Comparison of ENCODE assay signal across 14 cellular contexts in genomic region chr5:68292316-68292715, GRCh38.
DNase-seq lines count a peak whose midpoint lies in the region; ATAC-seq, FAIRE-seq and TF ChIP-seq lines count a peak whose summit lies in the region.
"Had no signal": no experiment of that assay in that cellular context is flagged by ENCODE, and none has a peak within 500 bp of the region (broad histone marks: within the 10 kb centered on the region; RNA-seq: fewer than 3 reads in every experiment).

No MANE protein-coding gene starts in this region.

- H3K27ac ChIP-seq in A673 (ENCODE audit: low read depth, low read length, poor library complexity, severe bottlenecking) = no peak overlapping the region
- H3K27ac ChIP-seq in IMR-90 (ENCODE audit: insufficient read depth, low read length) = no peak overlapping the region
- H3K27ac ChIP-seq in caudate nucleus (ENCODE audit: low read depth, low read length) = peak overlapping the region; percentile 49
- H3K27ac ChIP-seq: testis had no signal

- no peak overlapping the region for H2BK120ac ChIP-seq in IMR-90 (ENCODE audit: low read depth, low read length)

- H3K9me3 Mint-ChIP-seq in natural killer cell treated with Interleukin-12 subunit alpha and Interleukin-12 subunit beta and Interleukin-15 and Interleukin-18, amount 100 ng/mL, for 72 hours = no peaks in the 10 kb centered on the region
- no peaks in the 10 kb centered on the region for H3K9me3 Mint-ChIP-seq in endothelial cell (ENCODE audit: unreplicated experiment)

- peak overlapping the region; percentile 63; the same call in 1 of the 2 replicates for H3K4me2 ChIP-seq in IMR-90 (ENCODE audit: low read depth, low read length)

- intact Hi-C loops in A673 (cut with micrococcal nuclease; ENCODE audit: unreplicated experiment) (no loop called here), IMR-90 (cut with micrococcal nuclease) (no loop called here)

- peaks cover 38% of the 10 kb centered on the region for H3K36me3 Mint-ChIP-seq in natural killer cell treated with Interleukin-12 subunit alpha and Interleukin-12 subunit beta and Interleukin-15 and Interleukin-18, amount 100 ng/mL, for 72 hours
- peaks cover 26% of the 10 kb centered on the region for H3K36me3 Mint-ChIP-seq in endothelial cell (ENCODE audit: low read depth, unreplicated experiment)

- no peak overlapping the region for H3K56ac ChIP-seq in IMR-90 (ENCODE audit: extremely low read depth, insufficient read depth, low read length)

- H3K18ac ChIP-seq in IMR-90 (ENCODE audit: low read depth, low read length) = no peak overlapping the region

- DNase-seq in A673 (ENCODE audit: low spot score) (no peak), IMR-90 (peak; percentile 25), caudate nucleus (lab: John Stamatoyannopoulos, UW) (no peak), endothelial cell (ENCODE audit: low spot score) (no peak), RCC 7860 (ENCODE audit: low spot score) (no peak)
- DNase-seq in natural killer cell treated with Interleukin-12 subunit alpha and Interleukin-12 subunit beta and Interleukin-15 and Interleukin-18, amount 100 ng/mL, for 72 hours (ENCODE audit: low spot score) = no peak
- DNase-seq in stimulated activated naive CD8-positive, alpha-beta T cell treated with anti-CD3 and anti-CD28 coated beads, Interleukin-15, Interleukin-2, amounts not matched to agents 100 U/mL and 50 U/mL, for 24 hours = no peak
- DNase-seq: amygdala, GDM1, NCI-H187, T-helper 2 cell, testis had no signal

- peaks cover 2% of the 10 kb centered on the region; the same call in 1 of the 2 replicates for H3K9me1 ChIP-seq in IMR-90 (ENCODE audit: insufficient read depth, low read length)

- no peak overlapping the region for H2AK5ac ChIP-seq in IMR-90 (ENCODE audit: low read depth, low read length)

- no peaks in the 10 kb centered on the region for H3K27me3 ChIP-seq in A673 (replicated peaks; ENCODE audit: insufficient read depth, low read depth, low read length, poor library complexity)
- H3K27me3 ChIP-seq in IMR-90 (ENCODE audit: control insufficient read depth, insufficient read depth, low read length) = no peaks in the 10 kb centered on the region
- H3K27me3 ChIP-seq: testis had no signal

- H2AFZ ChIP-seq in IMR-90 (replicated peaks; ENCODE audit: low read length, poor library complexity) = no peak overlapping the region

- 0% methylated on average over 1 of the region's 3 CpGs; no CpG with 5 or more reads in 1 of the 2 experiments for WGBS in IMR-90 (ENCODE audit: extremely low coverage in 2 of 2, insufficient read length in 1 of 2), 2 experiments

- H2AK9ac ChIP-seq in IMR-90 (replicated peaks; ENCODE audit: low read depth, low read length, poor library complexity) = no peak overlapping the region

- H3K27ac Mint-ChIP-seq in natural killer cell treated with Interleukin-12 subunit alpha and Interleukin-12 subunit beta and Interleukin-15 and Interleukin-18, amount 100 ng/mL, for 72 hours = peak overlapping the region; percentile 49 to 57
- no peak overlapping the region for H3K27ac Mint-ChIP-seq in endothelial cell (ENCODE audit: unreplicated experiment)

- TF ChIP-seq CTCF in A673 (conservative IDR thresholded peaks at IDR 0.05; ENCODE audit: low read depth, low read length) (no peak; the same call in 1 of the 2 replicates), IMR-90 (conservative IDR thresholded peaks at IDR 0.05; ENCODE audit: low read depth, low read length) (no peak), endothelial cell (IDR thresholded peaks at IDR 0.05; ENCODE audit: unreplicated experiment) (no peak)

- H4K91ac ChIP-seq in IMR-90 (ENCODE audit: insufficient read depth, low read depth, low read length) = no peak overlapping the region

- no peak for TF ChIP-seq RAD21 in IMR-90 (IDR thresholded peaks at IDR 0.05; ENCODE audit: low read length)

- H3K27me3 Mint-ChIP-seq in natural killer cell treated with Interleukin-12 subunit alpha and Interleukin-12 subunit beta and Interleukin-15 and Interleukin-18, amount 100 ng/mL, for 72 hours = no peaks in the 10 kb centered on the region
- no peaks in the 10 kb centered on the region for H3K27me3 Mint-ChIP-seq in endothelial cell (ENCODE audit: unreplicated experiment)

- H4K20me1 ChIP-seq in IMR-90 (ENCODE audit: insufficient read depth, low read length) = no peaks in the 10 kb centered on the region

- no peak overlapping the region for H3K23ac ChIP-seq in IMR-90 (ENCODE audit: low read depth, low read length)

- H3K79me1 ChIP-seq in IMR-90 (ENCODE audit: low read depth in 1 of 2, low read length in 2 of 2) = peaks cover 8 to 14% of the 10 kb centered on the region in 2 experiments; a peak in 3 of 4 replicates

- H4K5ac ChIP-seq in IMR-90 (ENCODE audit: low read depth, low read length) = no peak overlapping the region

- no peaks in the 10 kb centered on the region for H3K9me3 ChIP-seq in A673 (ENCODE audit: low read depth, low read length, poor library complexity, severe bottlenecking)
- H3K9me3 ChIP-seq in IMR-90 (ENCODE audit: control insufficient read depth, insufficient read depth, low read length) = no peaks in the 10 kb centered on the region
- H3K9me3 ChIP-seq: testis had no signal

- dilution Hi-C loops in IMR-90 (cut with HindIII; ENCODE audit: low sequenced_read_pairs, unreplicated experiment) = no loop called here

- H3K14ac ChIP-seq in IMR-90 (replicated peaks; ENCODE audit: low read depth, low read length) = no peak overlapping the region

- in situ Hi-C loops in IMR-90 (cut with MboI; ENCODE audit: low sequenced_read_pairs) = no loop called here

- no peak overlapping the region for H4K8ac ChIP-seq in IMR-90 (ENCODE audit: low read depth in 2 of 2, low read length in 2 of 2)

- FAIRE-seq in RCC 7860 (lab: Jason Lieb, UNC) = no peak
- FAIRE-seq: keratinocyte had no signal

- no peak overlapping the region for H3K4ac ChIP-seq in IMR-90 (ENCODE audit: low read depth, low read length)

- POLR2A ChIA-PET in A673 (lab: Charles Lee; ENCODE audit: low non-redundant PET) = interaction anchor here (0.6 kb wide), 2 partner anchors 15 to 446 kb away, joined by 3 read pairs; no protein-coding TSS in a partner anchor
- POLR2A ChIA-PET in IMR-90 (lab: Charles Lee; ENCODE audit: unreplicated experiment) = no interaction called here

- no peak overlapping the region for H2BK15ac ChIP-seq in IMR-90 (ENCODE audit: low read depth, low read length)

- no peak for TF ChIP-seq POLR2A in IMR-90 (IDR thresholded peaks at IDR 0.05; ENCODE audit: low read depth, low read length)

- CTCF ChIA-PET in A673 (lab: Charles Lee) (no interaction called here), IMR-90 (lab: Yijun Ruan, JAX) (no interaction called here)

- H3K4me1 Mint-ChIP-seq in natural killer cell treated with Interleukin-12 subunit alpha and Interleukin-12 subunit beta and Interleukin-15 and Interleukin-18, amount 100 ng/mL, for 72 hours (ENCODE audit: low read depth in 2 of 2) = peaks cover 45 to 52% of the 10 kb centered on the region in 2 donors
- H3K4me1 Mint-ChIP-seq in endothelial cell (ENCODE audit: unreplicated experiment) = peaks cover 12% of the 10 kb centered on the region

- H2BK5ac ChIP-seq in IMR-90 (ENCODE audit: low read depth, low read length, poor library complexity, severe bottlenecking) = no peak overlapping the region

- no peak for ATAC-seq in IMR-90 (ENCODE audit: low read depth)
- ATAC-seq in natural killer cell treated with Interleukin-12 subunit alpha and Interleukin-12 subunit beta and Interleukin-15 and Interleukin-18, amount 100 ng/mL, for 72 hours = no peak
- ATAC-seq in HG02759 (IDR thresholded peaks at IDR 0.05; ENCODE audit: unreplicated experiment) = no peak
- ATAC-seq in stimulated activated naive CD8-positive, alpha-beta T cell treated with anti-CD3 and anti-CD28 coated beads, Interleukin-15, Interleukin-2, amounts not matched to agents 100 U/mL and 50 U/mL, for 24 hours = no peak

- H2BK20ac ChIP-seq in IMR-90 (ENCODE audit: low read depth, low read length) = no peak overlapping the region

- BruUV-seq in A673 (replicated peaks; lab: Mats Ljungman, UMichigan) (no TSS peak), IMR-90 (replicated peaks; lab: Mats Ljungman, UMichigan) (no TSS peak)

- H3K4me3 ChIP-seq in A673 (ENCODE audit: low read depth, low read length, poor library complexity, severe bottlenecking) = peak overlapping the region; percentile 59
- H3K4me3 ChIP-seq in IMR-90 (ENCODE audit: insufficient read depth, low read depth, low read length) = no peak overlapping the region
- H3K4me3 ChIP-seq: testis had no signal

- peak overlapping the region; percentile 25 for H3K4me3 Mint-ChIP-seq in natural killer cell treated with Interleukin-12 subunit alpha and Interleukin-12 subunit beta and Interleukin-15 and Interleukin-18, amount 100 ng/mL, for 72 hours
- no peak overlapping the region for H3K4me3 Mint-ChIP-seq in endothelial cell (ENCODE audit: unreplicated experiment)

- H3K4me1 ChIP-seq in A673 (ENCODE audit: insufficient read depth, low read length, poor library complexity, severe bottlenecking) (peaks cover 46% of the 10 kb centered on the region), IMR-90 (ENCODE audit: control insufficient read depth, insufficient read depth, low read length) (peaks cover 7% of the 10 kb centered on the region)

- H3K36me3 ChIP-seq in A673 (ENCODE audit: insufficient read depth, low read length, poor library complexity, severe bottlenecking) = peaks cover 46% of the 10 kb centered on the region
- H3K36me3 ChIP-seq in IMR-90 (ENCODE audit: control insufficient read depth, insufficient read depth, low read length) = peaks cover 17% of the 10 kb centered on the region

- H3K9ac ChIP-seq in IMR-90 (ENCODE audit: low read depth, low read length) = no peak overlapping the region

TF ChIP-seq in IMR-90, 13 proteins besides CTCF, POLR2A, EP300 and RAD21:
- TF ChIP-seq ELK1 (IDR thresholded peaks at IDR 0.05; ENCODE audit: borderline replicate concordance, low read depth, low read length) (no peak), CEBPB (IDR thresholded peaks at IDR 0.05; ENCODE audit: low read depth, low read length) (no peak), RCOR1 (IDR thresholded peaks at IDR 0.05; ENCODE audit: insufficient replicate concordance, low read length) (no peak), BHLHE40 (IDR thresholded peaks at IDR 0.05; ENCODE audit: low read depth, low read length) (no peak)
